Comparison of ENCODE assay signal across 18 cellular contexts in genomic region chr12:124371366-124371765, GRCh38.
DNase-seq lines count a peak whose midpoint lies in the region; ATAC-seq and TF ChIP-seq lines count a peak whose summit lies in the region.
"Had no signal": no experiment of that assay in that cellular context is flagged by ENCODE, and none has a peak within 500 bp of the region (broad histone marks: within the 10 kb centered on the region; RNA-seq: fewer than 3 reads in every experiment).

No MANE protein-coding gene starts in this region.

- H3K79me2 ChIP-seq in mesendoderm (ENCODE audit: control insufficient read depth, insufficient read depth, low read length), result no peaks in the 10 kb centered on the region

- no peak overlapping the region for H3K23ac ChIP-seq in mesendoderm (ENCODE audit: low read length)

- no peak overlapping the region for H3K4ac ChIP-seq in mesendoderm (ENCODE audit: low read depth, low read length)

- TF ChIP-seq POLR2A in breast epithelium (IDR thresholded peaks at IDR 0.05) (no peak), body of pancreas (IDR thresholded peaks at IDR 0.05) (no peak), uterus (IDR thresholded peaks at IDR 0.05) (no peak)

- H3K4me1 ChIP-seq in breast epithelium (peaks cover 16 to 31% of the 10 kb centered on the region in 2 donors), body of pancreas (peaks cover 55% of the 10 kb centered on the region), uterus (peaks cover 13 to 24% of the 10 kb centered on the region in 2 donors), mesendoderm (ENCODE audit: control insufficient read depth, low read depth, low read length) (no peaks in the 10 kb centered on the region)

- no peaks in the 10 kb centered on the region for H3K27me3 ChIP-seq in breast epithelium
- H3K27me3 ChIP-seq in body of pancreas, result no peaks in the 10 kb centered on the region
- no peaks in the 10 kb centered on the region for H3K27me3 ChIP-seq in uterus
- no peaks in the 10 kb centered on the region for H3K27me3 ChIP-seq in mesendoderm (ENCODE audit: insufficient read depth, low read length, poor library complexity)

- peaks cover 2% of the 10 kb centered on the region for H3K79me1 ChIP-seq in mesendoderm (ENCODE audit: low read length)

- H3K27me3 Mint-ChIP-seq in MCF 10A (ENCODE audit: insufficient read depth, unreplicated experiment) (no peaks in the 10 kb centered on the region), progenitor cell of endocrine pancreas (no peaks in the 10 kb centered on the region)
- H3K27me3 Mint-ChIP-seq: brain; stimulated activated naive CD8-positive, alpha-beta T cell treated with anti-CD3 and anti-CD28 coated beads, Interleukin-15, Interleukin-2, amounts not matched to agents 100 ng/mL and 50 ng/mL, for 24 hours; T-helper 17 cell had no signal

- H3K27ac Mint-ChIP-seq in MCF 10A (ENCODE audit: low read depth, unreplicated experiment) (no peak overlapping the region), progenitor cell of endocrine pancreas (peak overlapping the region; percentile 33)
- H3K27ac Mint-ChIP-seq: activated naive CD4-positive, alpha-beta T cell treated with anti-CD3 and anti-CD28 coated beads, Interleukin-2, amount 50 U/mL, for 72 hours; brain; stimulated activated naive CD8-positive, alpha-beta T cell treated with anti-CD3 and anti-CD28 coated beads, Interleukin-15, Interleukin-2, amounts not matched to agents 100 ng/mL and 50 ng/mL, for 24 hours; T-helper 17 cell had no signal

- H3K36me3 Mint-ChIP-seq in MCF 10A (ENCODE audit: insufficient read depth, unreplicated experiment) (peaks cover 34% of the 10 kb centered on the region), progenitor cell of endocrine pancreas (ENCODE audit: insufficient read depth) (peaks cover 3% of the 10 kb centered on the region)
- H3K36me3 Mint-ChIP-seq: activated naive CD4-positive, alpha-beta T cell treated with anti-CD3 and anti-CD28 coated beads, Interleukin-2, amount 50 U/mL, for 72 hours had no signal

- no peak overlapping the region for H2BK120ac ChIP-seq in mesendoderm (ENCODE audit: low read depth, low read length)

- ATAC-seq in body of pancreas (no peak), GM19467 (IDR thresholded peaks at IDR 0.05; ENCODE audit: unreplicated experiment) (no peak)
- ATAC-seq: activated naive CD4-positive, alpha-beta T cell treated with anti-CD3 and anti-CD28 coated beads, Interleukin-2, amount 50 U/mL, for 72 hours; T-helper 17 cell had no signal

- no peak overlapping the region for H3K9ac ChIP-seq in mesendoderm (ENCODE audit: low read length)

- no peak overlapping the region for H3K4me2 ChIP-seq in mesendoderm (ENCODE audit: low read length)

- H3K36me3 ChIP-seq in breast epithelium (no peaks in the 10 kb centered on the region), body of pancreas (replicated peaks in 1 of 2; ENCODE audit: insufficient read depth in 1 of 2, low read depth in 2 of 2) (peaks cover 6 to 9% of the 10 kb centered on the region in 2 donors), uterus (no peaks in the 10 kb centered on the region), mesendoderm (ENCODE audit: control insufficient read depth, insufficient read depth, low read length) (peaks cover 5% of the 10 kb centered on the region)

- H4K5ac ChIP-seq in mesendoderm (ENCODE audit: low read length), result no peak overlapping the region

- H3K9me3 ChIP-seq in breast epithelium (no peaks in the 10 kb centered on the region), body of pancreas (no peaks in the 10 kb centered on the region), uterus (no peaks in the 10 kb centered on the region)

- no peak overlapping the region for H3K18ac ChIP-seq in mesendoderm (ENCODE audit: low read length)

- H3K4me3 ChIP-seq in breast epithelium, result no peak overlapping the region
- no peak overlapping the region for H3K4me3 ChIP-seq in body of pancreas
- no peak overlapping the region for H3K4me3 ChIP-seq in uterus
- H3K4me3 ChIP-seq in mesendoderm (ENCODE audit: low read length), result no peak overlapping the region

- no peak overlapping the region for H4K8ac ChIP-seq in mesendoderm (ENCODE audit: low read depth, low read length)

- intact Hi-C loops in breast epithelium (cut with DNase I; ENCODE audit: low total_unique reads) (no loop called here), MCF 10A (cut with micrococcal nuclease) (no loop called here), body of pancreas (cut with DNase I) (loop anchor here (10.0 kb wide), 1 partner anchor 123 kb away; no protein-coding TSS in a partner anchor), uterus (cut with DNase I; ENCODE audit: low total_unique reads) (no loop called here)

- CTCF ChIA-PET in MCF 10A (lab: Yijun Ruan, JAX), result interaction anchor here (1.0 kb wide), 1 partner anchor 132 kb away, joined by 3 read pairs; no protein-coding TSS in a partner anchor

- DNase-seq in breast epithelium (ENCODE audit: low spot score in 2 of 2) (no peak), MCF 10A (ENCODE audit: unreplicated experiment) (no peak), body of pancreas (no peak), progenitor cell of endocrine pancreas (ENCODE audit: low spot score, unreplicated experiment) (no peak), uterus (no peak), mesendoderm (no peak), NCI-H2107 (lab: John Stamatoyannopoulos, UW) (no peak)
- DNase-seq: activated CD8-positive, alpha-beta memory T cell treated with anti-CD3 and anti-CD28 coated beads for 24 hours; cortex of kidney; NCI-H1417 treated with DMSO at 0.1 percent for 48 hours; NCI-H2171 treated with DMSO at 0.1 percent for 48 hours; NCI-H82; stimulated activated CD4-positive, alpha-beta T cell treated with anti-CD3 and anti-CD28 coated beads, Interleukin-1b, Interleukin-23, amount 100 ng/mL, for 48 hours; T-helper 17 cell had no signal

- no peak overlapping the region for H2BK5ac ChIP-seq in mesendoderm (ENCODE audit: low read length)

- H3K27ac ChIP-seq in breast epithelium, result peak overlapping the region; percentile 94 to 95
- H3K27ac ChIP-seq in body of pancreas, result peak overlapping the region in 3 of 4 donors; percentile 91 to 97 (median 95)
- peak overlapping the region; percentile 91 for H3K27ac ChIP-seq in uterus
- H3K27ac ChIP-seq in mesendoderm (ENCODE audit: low read depth, low read length), result no peak overlapping the region

- H3K56ac ChIP-seq in mesendoderm (ENCODE audit: low read length), result no peak overlapping the region

- TF ChIP-seq CTCF in breast epithelium (IDR thresholded peaks at IDR 0.05) (no peak), MCF 10A (IDR thresholded peaks at IDR 0.05; ENCODE audit: unreplicated experiment) (no peak), body of pancreas (IDR thresholded peaks at IDR 0.05) (no peak), progenitor cell of endocrine pancreas (IDR thresholded peaks at IDR 0.05; ENCODE audit: unreplicated experiment) (no peak), uterus (IDR thresholded peaks at IDR 0.05) (no peak)

- WGBS in body of pancreas, 2 donors, result 73 to 85% methylated on average over 8 to 13 of the region's 13 CpGs
- WGBS in mesendoderm (ENCODE audit: extremely low coverage, insufficient coverage, low lambda C conversion rate), result no CpG with 5 or more reads among the region's 13 CpGs

- H3K9me3 Mint-ChIP-seq in MCF 10A (ENCODE audit: unreplicated experiment) (no peaks in the 10 kb centered on the region), progenitor cell of endocrine pancreas (ENCODE audit: low read depth) (no peaks in the 10 kb centered on the region)
- H3K9me3 Mint-ChIP-seq: activated naive CD4-positive, alpha-beta T cell treated with anti-CD3 and anti-CD28 coated beads, Interleukin-2, amount 50 U/mL, for 72 hours; brain; stimulated activated naive CD8-positive, alpha-beta T cell treated with anti-CD3 and anti-CD28 coated beads, Interleukin-15, Interleukin-2, amounts not matched to agents 100 ng/mL and 50 ng/mL, for 24 hours had no signal

- H3K4me1 Mint-ChIP-seq in MCF 10A (ENCODE audit: insufficient read depth, unreplicated experiment) (peaks cover 14% of the 10 kb centered on the region), progenitor cell of endocrine pancreas (ENCODE audit: low read depth) (no peaks in the 10 kb centered on the region)
- H3K4me1 Mint-ChIP-seq: brain had no signal

- BruUV-seq in MCF 10A (replicated peaks; lab: Mats Ljungman, UMichigan), result no TSS peak

- H3K4me3 Mint-ChIP-seq in MCF 10A (ENCODE audit: unreplicated experiment) (no peak overlapping the region), progenitor cell of endocrine pancreas (ENCODE audit: low read depth) (no peak overlapping the region)
- H3K4me3 Mint-ChIP-seq: brain; stimulated activated naive CD8-positive, alpha-beta T cell treated with anti-CD3 and anti-CD28 coated beads, Interleukin-15, Interleukin-2, amounts not matched to agents 100 ng/mL and 50 ng/mL, for 24 hours; T-helper 17 cell had no signal

- POLR2A ChIA-PET in MCF 10A (lab: Yijun Ruan, JAX), result no interaction called here

- no peak overlapping the region for H2AK5ac ChIP-seq in mesendoderm (ENCODE audit: low read length)

- H2BK15ac ChIP-seq in mesendoderm (replicated peaks; ENCODE audit: low read depth), result no peak overlapping the region
